8 cellular contexts compared by ENCODE assay signal in the genomic region with DNA sequence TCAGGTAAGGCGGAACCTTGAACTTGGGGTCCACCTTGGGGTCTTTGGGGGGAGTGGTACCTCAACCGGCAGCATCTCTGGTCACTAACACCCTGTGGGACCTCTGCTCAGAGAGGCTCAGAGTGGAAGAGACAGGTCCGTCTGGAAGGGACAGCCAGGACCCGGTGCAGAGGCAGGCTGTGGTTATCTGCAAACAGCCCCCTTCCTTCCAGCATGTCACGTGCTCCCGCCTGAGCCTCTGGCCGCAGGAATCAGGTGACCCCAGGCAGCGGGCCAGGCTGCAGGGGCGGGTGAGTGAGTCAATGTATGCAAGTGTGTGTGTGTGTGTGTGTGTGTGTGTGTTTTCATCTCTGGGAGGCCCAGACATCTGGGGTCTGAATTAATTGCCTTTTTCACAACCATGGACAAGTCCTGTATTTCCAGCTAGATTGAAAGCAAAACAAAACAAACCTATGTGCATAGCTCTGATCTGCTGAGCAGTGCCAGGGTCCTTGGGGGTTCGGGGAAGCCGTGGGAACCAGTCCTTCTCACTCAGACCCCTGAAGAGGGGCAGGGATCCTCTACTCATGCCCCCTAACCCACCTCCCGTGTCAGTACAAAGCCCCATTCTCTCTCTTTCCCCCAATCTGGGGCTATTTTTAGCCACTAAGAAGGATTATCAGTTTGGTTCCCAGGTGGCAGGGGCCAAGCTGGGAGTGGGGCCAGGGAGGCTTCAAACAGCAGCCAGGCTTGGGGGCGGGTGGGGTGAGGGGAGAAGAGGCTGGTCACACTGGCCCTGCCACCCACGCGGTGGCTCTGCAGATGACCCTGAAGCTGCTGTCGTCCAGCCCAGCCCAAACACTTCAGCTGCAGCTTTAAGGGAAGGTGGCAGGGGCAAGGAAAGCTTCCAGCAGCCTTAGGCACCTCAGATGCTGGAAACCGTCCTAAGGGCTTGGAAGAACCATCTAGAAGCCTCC. TPM values are rescaled to one million over a fixed set of nuclear protein-coding genes. Genes with fewer than 3 reads are reported as not detected.
DNase-seq lines count a peak whose midpoint lies in the region; ATAC-seq and TF ChIP-seq lines count a peak whose summit lies in the region.

No MANE protein-coding gene starts in this region.

- H3K4me3 ChIP-seq in NT2/D1 (ENCODE audit: insufficient read length, low read depth) (no peak overlapping the region), fibroblast of villous mesenchyme (ENCODE audit: low read depth, low read length) (no peak overlapping the region), neuron (ENCODE audit: low read length) (peak overlapping the region; percentile 14)

- peak overlapping the region; percentile 73 for H3K9ac ChIP-seq in NT2/D1 (ENCODE audit: insufficient read length, low read depth)

- peaks cover 7% of the 10 kb centered on the region for H3K4me1 ChIP-seq in NT2/D1 (ENCODE audit: insufficient read depth, insufficient read length)
- H3K4me1 ChIP-seq in neuron (ENCODE audit: insufficient read depth, low read length): peaks cover 15% of the 10 kb centered on the region

- DNase-seq in ELF-1 (ENCODE audit: low read depth, low spot score) (peak; percentile 92), NT2/D1 (ENCODE audit: low read depth, low spot score) (peak; percentile 64), activated gamma-delta T cell (lab: John Stamatoyannopoulos, UW) (peak; percentile 38), fibroblast of villous mesenchyme (ENCODE audit: low read depth) (peak; percentile 94), superior temporal gyrus (ENCODE audit: extremely low spot score) (peak; percentile 84)

- H3K27me3 ChIP-seq in NT2/D1 (ENCODE audit: insufficient read depth, insufficient read length) (no peaks in the 10 kb centered on the region), neuron (ENCODE audit: insufficient read depth, low read length) (no peaks in the 10 kb centered on the region)

- TF ChIP-seq CTCF in fibroblast of villous mesenchyme (IDR thresholded peaks at IDR 0.05; ENCODE audit: insufficient read depth, low read depth, low read length): no peak

- H3K36me3 ChIP-seq in NT2/D1 (ENCODE audit: insufficient read depth, insufficient read length, low read length) (peaks cover 24% of the 10 kb centered on the region), neuron (ENCODE audit: insufficient read depth, low read length) (peaks cover 4% of the 10 kb centered on the region)

- H3K9me3 ChIP-seq in NT2/D1 (ENCODE audit: insufficient read depth, low read length) (peaks cover 29% of the 10 kb centered on the region), neuron (ENCODE audit: low read length) (peaks cover 11% of the 10 kb centered on the region)

- peak; percentile 84 for ATAC-seq in HG02678 (IDR thresholded peaks at IDR 0.05; ENCODE audit: unreplicated experiment)
- no peak for ATAC-seq in GM19351 (IDR thresholded peaks at IDR 0.05; ENCODE audit: unreplicated experiment)

- no peak overlapping the region for H2AFZ ChIP-seq in neuron (ENCODE audit: low read depth, low read length)

RNA-seq across cellular contexts. Expression of a gene that starts 31.4 kb away (rescaled TPM):
- total RNA-seq in fibroblast of villous mesenchyme: 6.0 and 10.3 TPM in 2 replicates

Comparison
In these comparisons a context has a peak if more than half of its experiments do, and no peak if none do; other contexts are left out.
1. DNase-seq: peak in every context shown above with its lines; median percentile 94 in fibroblast of villous mesenchyme; 92 in ELF-1; 84 in superior temporal gyrus; 64 in NT2/D1; 38 in activated gamma-delta T cell.